ENCODE assay signal across 8 cellular contexts in the genomic region with DNA sequence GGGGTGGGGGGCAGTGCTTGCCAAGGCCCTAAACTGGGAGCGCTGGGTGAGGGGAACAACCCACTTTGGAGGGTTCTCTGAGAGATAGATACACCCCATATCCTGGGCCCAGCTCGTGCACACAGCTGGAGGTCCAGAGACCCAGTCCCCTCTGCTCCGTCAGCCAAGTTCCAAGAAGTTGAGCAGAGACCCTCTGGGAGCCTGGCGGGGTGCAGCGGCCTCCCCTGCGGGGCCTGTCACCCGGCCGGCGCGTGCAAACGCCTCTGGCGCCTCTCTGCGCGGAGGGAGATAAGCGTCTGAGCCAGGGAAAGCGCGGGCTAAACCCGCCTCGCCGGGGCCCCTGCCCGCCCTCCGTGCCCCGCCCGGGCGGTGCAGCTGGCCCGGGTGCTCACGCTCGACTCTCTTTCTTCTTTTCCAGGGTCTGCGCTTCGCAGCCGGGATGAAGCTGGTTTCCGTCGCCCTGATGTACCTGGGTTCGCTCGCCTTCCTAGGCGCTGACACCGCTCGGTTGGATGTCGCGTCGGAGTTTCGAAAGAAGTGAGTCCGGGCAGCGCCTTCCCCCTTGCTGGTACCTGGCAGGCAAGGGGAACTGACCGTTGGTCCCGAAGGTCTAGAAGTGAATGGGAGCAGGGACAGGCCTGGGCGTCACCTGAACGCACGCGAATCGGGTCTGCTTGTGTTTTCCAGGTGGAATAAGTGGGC. TPM values are rescaled to one million over a fixed set of nuclear protein-coding genes. Genes with fewer than 3 reads are reported as not detected.
A peak's percentile ranks its signal among the peaks of the same experiment; 100 is the strongest.
DNase-seq lines count a peak whose midpoint lies in the region; ATAC-seq and TF ChIP-seq lines count a peak whose summit lies in the region.

No MANE protein-coding gene starts in this region.

- H3K27ac ChIP-seq in PC-9: peak overlapping the region; percentile 98
- H3K27ac ChIP-seq in mammary epithelial cell (ENCODE audit: insufficient read depth, low read depth, low read length): peak overlapping the region; percentile 54

- peaks cover 38% of the 10 kb centered on the region for H3K4me1 ChIP-seq in PC-9 (replicated peaks; ENCODE audit: insufficient read depth)
- peaks cover 56% of the 10 kb centered on the region for H3K4me1 ChIP-seq in mammary epithelial cell (ENCODE audit: insufficient read depth, low read length)

- POLR2A ChIA-PET in PC-9 (lab: Charles Lee; ENCODE audit: unreplicated experiment): interaction anchor here (0.5 to 0.9 kb wide), 8 partner anchors 12 to 1694 kb away, joined by 3 to 17 read pairs (median 12); a partner anchor contains a TSS

- peak overlapping the region; percentile 91 for H3K9ac ChIP-seq in mammary epithelial cell (ENCODE audit: insufficient read depth, low read length)

- H2AFZ ChIP-seq in PC-9: no peak overlapping the region
- H2AFZ ChIP-seq in mammary epithelial cell (ENCODE audit: low read depth, low read length): peak overlapping the region; percentile 54

- in situ Hi-C loops in mammary epithelial cell (cut with MboI; ENCODE audit: low sequenced_read_pairs in 2 of 2): loop anchor here (10.0 to 25.0 kb wide), 5 partner anchors 101 to 693 kb away; no protein-coding TSS in a partner anchor

- no peak for ATAC-seq in HG03520 (IDR thresholded peaks at IDR 0.05; ENCODE audit: unreplicated experiment)

- H3K27me3 ChIP-seq in PC-9 (ENCODE audit: insufficient read depth, low read depth): no peaks in the 10 kb centered on the region
- no peaks in the 10 kb centered on the region for H3K27me3 ChIP-seq in mammary epithelial cell (ENCODE audit: insufficient read depth, low read length)

- H3K4me3 ChIP-seq in PC-9: peak overlapping the region; percentile 87
- peak overlapping the region; percentile 62 to 80 (median 72) for H3K4me3 ChIP-seq in mammary epithelial cell (replicated peaks in 1 of 3; ENCODE audit: insufficient read depth in 1 of 3, low read depth in 2 of 3, low read length in 3 of 3)

- dilution Hi-C loops in mammary epithelial cell (cut with HindIII; ENCODE audit: low sequenced_read_pairs): no loop called here

- DNase-seq in NCI-H2081 (lab: John Stamatoyannopoulos, UW) (peak; percentile 21 to 60), NCI-H2081 treated with DMSO at 0.1 percent for 48 hours (lab: John Stamatoyannopoulos, UW) (no peak), PC-9 (peak in 1 of 2 experiments; percentile 34), mammary epithelial cell (peak; percentile 56), kidney tubule cell (ENCODE audit: low spot score) (peak; percentile 53), DMS153 treated with DMSO at 0.1 percent for 48 hours (lab: John Stamatoyannopoulos, UW; ENCODE audit: unreplicated experiment) (no peak)
- DNase-seq in stimulated activated naive CD4-positive, alpha-beta T cell treated with Interleukin-2 at 50 U/mL for 16 hours (lab: John Stamatoyannopoulos, UW): peak; percentile 13

- H3K9me3 ChIP-seq in PC-9 (ENCODE audit: insufficient read depth, low read depth) (no peaks in the 10 kb centered on the region), mammary epithelial cell (replicated peaks; ENCODE audit: insufficient read depth, low read length) (no peaks in the 10 kb centered on the region)

- CTCF ChIA-PET in PC-9 (lab: Charles Lee) (interaction anchor here (0.6 to 1.4 kb wide), 7 partner anchors 44 to 547 kb away, joined by 3 to 14 read pairs (median 5); no protein-coding TSS in a partner anchor), mammary epithelial cell (lab: Charles Lee; ENCODE audit: low non-redundant PET) (interaction anchor here (0.6 to 0.7 kb wide), 4 partner anchors 89 to 1168 kb away, joined by 5 to 9 read pairs (median 6); no protein-coding TSS in a partner anchor)

- intact Hi-C loops in PC-9 (cut with micrococcal nuclease; ENCODE audit: unreplicated experiment) (loop anchor here (1.0 to 10.0 kb wide), 7 partner anchors 47 to 693 kb away; no protein-coding TSS in a partner anchor), mammary epithelial cell (cut with micrococcal nuclease) (loop anchor here (1.0 to 2.0 kb wide), 2 partner anchors 183 to 692 kb away; no protein-coding TSS in a partner anchor)

- 2% methylated on average over 16 of the region's 51 CpGs for WGBS in mammary epithelial cell (ENCODE audit: low coverage, missing lambda C conversion rate)

- TF ChIP-seq CTCF in PC-9 (conservative IDR thresholded peaks at IDR 0.05) (no peak), mammary epithelial cell (conservative IDR thresholded peaks at IDR 0.05 in 1 of 2, IDR thresholded peaks at IDR 0.05 in 1 of 2; ENCODE audit: extremely low read depth in 1 of 2, insufficient read depth in 1 of 2, low read depth in 1 of 2, low read length in 2 of 2) (no peak)

- peaks cover 59% of the 10 kb centered on the region for H3K79me2 ChIP-seq in PC-9 (ENCODE audit: low read depth)
- H3K79me2 ChIP-seq in mammary epithelial cell (ENCODE audit: insufficient read depth, low read length): peaks cover 44% of the 10 kb centered on the region

- H4K20me1 ChIP-seq in PC-9 (ENCODE audit: insufficient read depth) (no peaks in the 10 kb centered on the region), mammary epithelial cell (ENCODE audit: insufficient read depth, low read length) (no peaks in the 10 kb centered on the region)

- BruUV-seq in PC-9 (replicated peaks; lab: Mats Ljungman, UMichigan): no TSS peak
- TSS peak; percentile 69 for BruUV-seq in mammary epithelial cell (replicated peaks; lab: Mats Ljungman, UMichigan)

- peaks cover 65% of the 10 kb centered on the region for H3F3A ChIP-seq in PC-9 (ENCODE audit: insufficient read depth, low read depth)

- H3K36me3 ChIP-seq in PC-9 (ENCODE audit: low read depth): no peaks in the 10 kb centered on the region
- peaks cover 3% of the 10 kb centered on the region for H3K36me3 ChIP-seq in mammary epithelial cell (ENCODE audit: insufficient read depth, low read length)

- H3K4me2 ChIP-seq in PC-9: peak overlapping the region; percentile 93
- peak overlapping the region; percentile 100 for H3K4me2 ChIP-seq in mammary epithelial cell (ENCODE audit: insufficient read depth, low read depth, low read length)

- no peaks in the 10 kb centered on the region for H3K9me2 ChIP-seq in PC-9 (ENCODE audit: insufficient read depth)

RNA-seq across cellular contexts. Expression of a gene that starts 0.5 kb away (rescaled TPM):
- total RNA-seq in PC-9 (2021) (21.9 and 22.5 TPM in 2 replicates), mammary epithelial cell (100 to 1,000 TPM in 1 of 2 donors, 10 to 100 TPM in 1; 74.6 to 231 TPM)
- polyA plus RNA-seq in mammary epithelial cell: 48.9 TPM
- polyA minus RNA-seq in mammary epithelial cell: 28.9 TPM

RNA-seq across cellular contexts. Expression of a gene that starts 11.4 kb away (rescaled TPM):
- 16.4 and 18.6 TPM in 2 replicates for total RNA-seq in PC-9 (2021)
- 10 to 100 TPM; 32.0 to 32.7 TPM for total RNA-seq in mammary epithelial cell
- 19.1 TPM for polyA plus RNA-seq in mammary epithelial cell
- polyA minus RNA-seq in mammary epithelial cell: 61.2 TPM

Comparison
In these comparisons a context has a peak if more than half of its experiments do, and no peak if none do; other contexts are left out.
1. DNase-seq: peak in NCI-H2081 (2 of 2), mammary epithelial cell (single experiment), kidney tubule cell (single experiment) and stimulated activated naive CD4-positive, alpha-beta T cell treated with Interleukin-2 at 50 U/mL for 16 hours (single experiment); none in NCI-H2081 treated with DMSO at 0.1 percent for 48 hours (single experiment) and DMS153 treated with DMSO at 0.1 percent for 48 hours (single experiment).